In genomic region chr11:72433455-72434061, GRCh38 we compare ENCODE assay signal across 8 cellular contexts. TPM values are rescaled to one million over a fixed set of nuclear protein-coding genes. Genes with fewer than 3 reads are reported as not detected.
DNase-seq lines count a peak whose midpoint lies in the region; ATAC-seq, FAIRE-seq and TF ChIP-seq lines count a peak whose summit lies in the region.

No MANE protein-coding gene starts in this region.

- CTCF ChIA-PET in PC-9 (lab: Charles Lee) (interaction anchor here (0.7 kb wide), 4 partner anchors 210 to 506 kb away, joined by 3 to 6 read pairs (median 5); no protein-coding TSS in a partner anchor), endothelial cell of umbilical vein (lab: Charles Lee) (interaction anchor here (1.1 to 3.6 kb wide), 3 partner anchors 8 to 18 kb away, joined by 4 to 39 read pairs (median 22); no protein-coding TSS in a partner anchor)

- H3K9me3 ChIP-seq in PC-9 (ENCODE audit: insufficient read depth, low read depth) (no peaks in the 10 kb centered on the region), endothelial cell of umbilical vein (replicated peaks; ENCODE audit: control insufficient read depth, insufficient read depth, low read length) (no peaks in the 10 kb centered on the region), parathyroid adenoma (ENCODE audit: control insufficient read depth, low read length) (no peaks in the 10 kb centered on the region)

- H3K79me2 ChIP-seq in PC-9 (ENCODE audit: low read depth) (peaks cover 17% of the 10 kb centered on the region; the same call in 1 of the 2 replicates), endothelial cell of umbilical vein (ENCODE audit: control insufficient read depth, insufficient read depth, low read length) (peaks cover 11% of the 10 kb centered on the region), parathyroid adenoma (no peaks in the 10 kb centered on the region)

- dilution Hi-C loops in endothelial cell of umbilical vein (cut with MboI; ENCODE audit: extremely low pct_ligation_motif_present, low sequenced_read_pairs), result no loop called here

- peaks cover 8% of the 10 kb centered on the region; the same call in 1 of the 2 replicates for H4K20me1 ChIP-seq in PC-9 (ENCODE audit: insufficient read depth)
- H4K20me1 ChIP-seq in endothelial cell of umbilical vein (replicated peaks; ENCODE audit: control insufficient read depth, extremely low read depth, insufficient read depth, low read length), result no peaks in the 10 kb centered on the region

- BruUV-seq in PC-9 (replicated peaks; lab: Mats Ljungman, UMichigan) (no TSS peak), endothelial cell of umbilical vein (replicated peaks; lab: Mats Ljungman, UMichigan) (no TSS peak)

- TF ChIP-seq CTCF in PC-9 (conservative IDR thresholded peaks at IDR 0.05) (no peak), endothelial cell of umbilical vein (IDR thresholded peaks at IDR 0.05; ENCODE audit: extremely low read depth in 1 of 2, insufficient read depth in 1 of 2, low read depth in 1 of 2, low read length in 2 of 2) (no peak), parathyroid adenoma (IDR thresholded peaks at IDR 0.05) (no peak)

- no peak for TF ChIP-seq POLR2A in endothelial cell of umbilical vein (IDR thresholded peaks at IDR 0.05; ENCODE audit: low read depth, low read length)

- 0 out of 2 replicates have a peak, but pooled peaks cover 3% of the 10 kb centered on the region for H3K36me3 ChIP-seq in PC-9 (ENCODE audit: low read depth)
- H3K36me3 ChIP-seq in endothelial cell of umbilical vein (ENCODE audit: control insufficient read depth in 2 of 2, extremely low read depth in 1 of 2, insufficient read depth in 2 of 2, low read length in 2 of 2), result peaks cover 2% of the 10 kb centered on the region in 2 experiments
- no peaks in the 10 kb centered on the region for H3K36me3 ChIP-seq in parathyroid adenoma (ENCODE audit: control insufficient read depth, insufficient read depth, low read length)

- no peaks in the 10 kb centered on the region for H3F3A ChIP-seq in PC-9 (ENCODE audit: insufficient read depth, low read depth)

- H2AFZ ChIP-seq in PC-9 (peak overlapping the region; percentile 84), endothelial cell of umbilical vein (ENCODE audit: low read depth, low read length) (peak overlapping the region; percentile 69), parathyroid adenoma (peak overlapping the region; percentile 88)

- H3K4me2 ChIP-seq in PC-9, result peak overlapping the region; percentile 64
- H3K4me2 ChIP-seq in endothelial cell of umbilical vein (ENCODE audit: insufficient read depth, low read length), result peak overlapping the region; percentile 72
- H3K4me2 ChIP-seq in parathyroid adenoma (ENCODE audit: low read length), result peak overlapping the region; percentile 63

- peak overlapping the region; percentile 70 for H3K4me3 ChIP-seq in PC-9
- H3K4me3 ChIP-seq in endothelial cell of umbilical vein (replicated peaks in 1 of 3; ENCODE audit: insufficient read depth in 1 of 3, low read depth in 1 of 3, low read length in 3 of 3), result peak overlapping the region; percentile 1 to 98 (median 54)
- peak overlapping the region; percentile 86 for H3K4me3 ChIP-seq in parathyroid adenoma (ENCODE audit: low read depth, low read length)

- no peaks in the 10 kb centered on the region for H3K9me2 ChIP-seq in PC-9 (ENCODE audit: insufficient read depth)

- no peak for DNase-seq in PC-9
- peak; percentile 12 for DNase-seq in endothelial cell of umbilical vein (ENCODE audit: low read depth, low spot score)
- no peak for DNase-seq in SK-N-DZ (ENCODE audit: low spot score)
- no peak for DNase-seq in amygdala (lab: John Stamatoyannopoulos, UW)
- DNase-seq in AG08396 (ENCODE audit: low spot score), result no peak

- H3K9me1 ChIP-seq in endothelial cell of umbilical vein (replicated peaks; ENCODE audit: control insufficient read depth, extremely low read depth, insufficient read depth, low read length), result no peaks in the 10 kb centered on the region

- POLR2A ChIA-PET in PC-9 (lab: Charles Lee; ENCODE audit: unreplicated experiment), result interaction anchor here (0.6 kb wide), 1 partner anchor 19 kb away, joined by 3 read pairs; no protein-coding TSS in a partner anchor
- POLR2A ChIA-PET in endothelial cell of umbilical vein (lab: Charles Lee), result no interaction called here

- peak overlapping the region; percentile 31 for H3K9ac ChIP-seq in endothelial cell of umbilical vein (replicated peaks; ENCODE audit: extremely low read depth, insufficient read depth, low read length)
- H3K9ac ChIP-seq in parathyroid adenoma, result peak overlapping the region; percentile 61

- H3K4me1 ChIP-seq in PC-9 (replicated peaks; ENCODE audit: insufficient read depth) (peaks cover 10% of the 10 kb centered on the region), endothelial cell of umbilical vein (ENCODE audit: control insufficient read depth, extremely low read depth, insufficient read depth, low read length) (peaks cover 4% of the 10 kb centered on the region), parathyroid adenoma (no peaks in the 10 kb centered on the region)

- ATAC-seq in GM19351 (IDR thresholded peaks at IDR 0.05; ENCODE audit: unreplicated experiment), result peak; percentile 9
- ATAC-seq in HG03175 (IDR thresholded peaks at IDR 0.05; ENCODE audit: unreplicated experiment), result no peak

- H3K27ac ChIP-seq in PC-9, result peak overlapping the region; percentile 88
- peak overlapping the region; percentile 4 for H3K27ac ChIP-seq in endothelial cell of umbilical vein (ENCODE audit: insufficient read depth, low read depth, low read length)
- H3K27ac ChIP-seq in parathyroid adenoma, result peak overlapping the region; percentile 74

- intact Hi-C loops in PC-9 (cut with micrococcal nuclease; ENCODE audit: unreplicated experiment) (loop anchor here (1.0 to 10.0 kb wide), 6 partner anchors 241 to 819 kb away; partner anchors contain the start of gene FOLR1), endothelial cell of umbilical vein (cut with micrococcal nuclease) (loop anchor here (5.0 kb wide), 2 partner anchors 146 to 321 kb away; partner anchors contain the start of gene ANAPC15)

- no peaks in the 10 kb centered on the region for H3K27me3 ChIP-seq in PC-9 (ENCODE audit: insufficient read depth, low read depth)
- peaks cover 0 to 1% of the 10 kb centered on the region in 2 experiments for H3K27me3 ChIP-seq in endothelial cell of umbilical vein (ENCODE audit: control insufficient read depth in 2 of 2, insufficient read depth in 2 of 2, low read length in 2 of 2)
- H3K27me3 ChIP-seq in parathyroid adenoma (ENCODE audit: control insufficient read depth, insufficient read depth, low read length), result no peaks in the 10 kb centered on the region

- no peak for FAIRE-seq in endothelial cell of umbilical vein (lab: Jason Lieb, UNC)

TF ChIP-seq in endothelial cell of umbilical vein, 7 proteins besides CTCF, POLR2A, EP300 and RAD21:
- TF ChIP-seq EZH2 (IDR thresholded peaks at IDR 0.05; ENCODE audit: borderline replicate concordance, low read depth, low read length, severe bottlenecking), result no peak
- TF ChIP-seq GATA2 (IDR thresholded peaks at IDR 0.05; ENCODE audit: insufficient read depth, insufficient read length, low read depth, low read length), result no peak
- TF ChIP-seq JUN (IDR thresholded peaks at IDR 0.05; ENCODE audit: borderline replicate concordance, insufficient read depth, insufficient read length, low read depth), result no peak
- no peak for TF ChIP-seq FOS (IDR thresholded peaks at IDR 0.05; ENCODE audit: borderline replicate concordance, insufficient read depth, low read length)
- TF ChIP-seq POLR2AphosphoS5 (IDR thresholded peaks at IDR 0.05; ENCODE audit: insufficient read depth, low read depth, low read length), result no peak
- TF ChIP-seq, protein P1, sequence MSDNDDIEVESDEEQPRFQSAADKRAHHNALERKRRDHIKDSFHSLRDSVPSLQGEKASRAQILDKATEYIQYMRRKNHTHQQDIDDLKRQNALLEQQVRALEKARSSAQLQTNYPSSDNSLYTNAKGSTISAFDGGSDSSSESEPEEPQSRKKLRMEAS (IDR thresholded peaks at IDR 0.05; ENCODE audit: insufficient read depth, insufficient read length), result no peak
- TF ChIP-seq MYC (IDR thresholded peaks at IDR 0.05; ENCODE audit: low read depth, low read length), result no peak
TF ChIP-seq in endothelial cell of umbilical vein: peak in this region for 0.

RNA-seq across cellular contexts. Expression of gene CLPB, which starts 0.8 kb away (rescaled TPM):
- total RNA-seq in PC-9 (2021) (34.1 and 37.8 TPM in 2 replicates), endothelial cell of umbilical vein (31.5 and 32.6 TPM in 2 replicates)
- 18.1 and 18.6 TPM in 2 replicates for polyA plus RNA-seq in endothelial cell of umbilical vein
- polyA plus RNA-seq in endothelial cell of umbilical vein (2011; cell fraction: cytosol; rRNA removed), result 19.3 and 24.7 TPM in 2 replicates
- polyA plus RNA-seq in endothelial cell of umbilical vein (2011; cell fraction: nucleus; rRNA removed), result 29.4 and 31.7 TPM in 2 replicates
- polyA plus RNA-seq in endothelial cell of umbilical vein (2012), result 29.2 and 34.3 TPM in 2 replicates
- 63.1 and 73.4 TPM in 2 replicates for polyA minus RNA-seq in endothelial cell of umbilical vein
- 56.2 TPM for polyA minus RNA-seq in endothelial cell of umbilical vein (2011; cell fraction: cytosol; rRNA and poly(A)+ RNA removed)
- 24.1 and 39.1 TPM in 2 replicates for polyA minus RNA-seq in endothelial cell of umbilical vein (2011; cell fraction: nucleus; rRNA and poly(A)+ RNA removed)
- 103 and 118 TPM in 2 replicates for polyA plus RNA-seq in SK-N-DZ (2014; cell fraction: cytosol; rRNA removed)
- 68.5 and 69.8 TPM in 2 replicates for polyA plus RNA-seq in SK-N-DZ (2014; cell fraction: nucleus; rRNA removed)

Comparison
In these comparisons a context has a peak if more than half of its experiments do, and no peak if none do; other contexts are left out.
1. H3K27ac ChIP-seq: peak in every context shown above with its lines; median percentile 88 in PC-9; 74 in parathyroid adenoma; 4 in endothelial cell of umbilical vein.